8 cellular contexts compared by ENCODE assay signal in genomic region chr1:230978491-230979388, GRCh38. TPM values are rescaled to one million over a fixed set of nuclear protein-coding genes. Genes with fewer than 3 reads are reported as not detected.
DNase-seq lines count a peak whose midpoint lies in the region; ATAC-seq and TF ChIP-seq lines count a peak whose summit lies in the region.

Gene ARV1 (plus strand): TSS chr1:230979094. CDS start chr1:230979106, 12 bp downstream.
A gene with protein sequence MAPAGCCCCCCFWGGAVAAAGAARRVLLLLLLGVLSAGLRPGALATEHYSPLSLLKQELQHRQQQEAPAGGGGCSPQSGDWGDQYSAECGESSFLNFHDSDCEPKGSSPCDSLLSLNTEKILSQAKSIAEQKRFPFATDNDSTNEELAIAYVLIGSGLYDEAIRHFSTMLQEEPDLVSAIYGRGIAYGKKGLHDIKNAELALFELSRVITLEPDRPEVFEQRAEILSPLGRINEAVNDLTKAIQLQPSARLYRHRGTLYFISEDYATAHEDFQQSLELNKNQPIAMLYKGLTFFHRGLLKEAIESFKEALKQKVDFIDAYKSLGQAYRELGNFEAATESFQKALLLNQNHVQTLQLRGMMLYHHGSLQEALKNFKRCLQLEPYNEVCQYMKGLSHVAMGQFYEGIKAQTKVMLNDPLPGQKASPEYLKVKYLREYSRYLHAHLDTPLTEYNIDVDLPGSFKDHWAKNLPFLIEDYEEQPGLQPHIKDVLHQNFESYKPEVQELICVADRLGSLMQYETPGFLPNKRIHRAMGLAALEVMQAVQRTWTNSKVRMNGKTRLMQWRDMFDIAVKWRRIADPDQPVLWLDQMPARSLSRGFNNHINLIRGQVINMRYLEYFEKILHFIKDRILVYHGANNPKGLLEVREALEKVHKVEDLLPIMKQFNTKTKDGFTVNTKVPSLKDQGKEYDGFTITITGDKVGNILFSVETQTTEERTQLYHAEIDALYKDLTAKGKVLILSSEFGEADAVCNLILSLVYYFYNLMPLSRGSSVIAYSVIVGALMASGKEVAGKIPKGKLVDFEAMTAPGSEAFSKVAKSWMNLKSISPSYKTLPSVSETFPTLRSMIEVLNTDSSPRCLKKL (minus strand): TSS chr1:230978861. CDS start chr1:230978830, 31 bp downstream.

- TF ChIP-seq CTCF in OCI-LY1 (IDR thresholded peaks at IDR 0.05; ENCODE audit: low read length): peak; percentile 56

- no peaks in the 10 kb centered on the region for H3F3A ChIP-seq in OCI-LY1 (ENCODE audit: insufficient read depth, low read length)

- H3K79me2 ChIP-seq in OCI-LY1 (ENCODE audit: insufficient read depth, low read length): peaks cover 6% of the 10 kb centered on the region; the same call in 1 of the 2 replicates

- 0% methylated on average over 59 to 60 of the region's 79 CpGs for WGBS in mesodermal cell (ENCODE audit: insufficient coverage in 2 of 2), 2 experiments

- no peaks in the 10 kb centered on the region for H3K9me2 ChIP-seq in OCI-LY1 (ENCODE audit: low read depth, low read length)

- no peaks in the 10 kb centered on the region for H3K27me3 ChIP-seq in OCI-LY1 (ENCODE audit: insufficient read depth, low read length)

- H2AFZ ChIP-seq in OCI-LY1 (ENCODE audit: low read length): peak within 1 kb of the TSS; percentile 28; the same call in 1 of the 2 replicates

- peak; percentile 98 for DNase-seq in DMS 273 treated with DMSO at 0.1 percent for 48 hours (lab: John Stamatoyannopoulos, UW)
- DNase-seq in HuH-7 (ENCODE audit: low spot score): peak; percentile 96
- peak; percentile 94 for DNase-seq in activated CD8-positive, alpha-beta memory T cell treated with anti-CD3 and anti-CD28 coated beads, Interleukin-2, amount 50 U/mL, for 4 hours
- DNase-seq in stimulated activated CD8-positive, alpha-beta memory T cell treated with anti-CD3 and anti-CD28 coated beads, Interleukin-15, amount 100 ng/mL, for 4 hours (ENCODE audit: low read depth in 2 of 2): peak; percentile 90 to 96

- peak within 1 kb of the TSS; percentile 86 for H3K9ac ChIP-seq in OCI-LY1 (ENCODE audit: low read length)

- ATAC-seq in GM21515 (IDR thresholded peaks at IDR 0.05; ENCODE audit: unreplicated experiment): peak; percentile 95

- in situ Hi-C loops in endometrial microvascular endothelial cells (cut with HindIII; ENCODE audit: inconsistent ontology term, low pct_unique_long_range_greater_than_20kb, low sequenced_read_pairs): no loop called here

- H4K20me1 ChIP-seq in OCI-LY1 (ENCODE audit: insufficient read depth, low read length): no peaks in the 10 kb centered on the region

- peak within 1 kb of the TSS; percentile 89 for H3K4me3 ChIP-seq in OCI-LY1 (ENCODE audit: low read depth, low read length, poor library complexity, severe bottlenecking)
- peak within 1 kb of the TSS; percentile 59 for H3K4me3 ChIP-seq in mesodermal cell (ENCODE audit: extremely low read depth, insufficient read depth, low read length, poor library complexity, severe bottlenecking)

- peak within 1 kb of the TSS; percentile 98 for H3K4me2 ChIP-seq in OCI-LY1 (ENCODE audit: low read length)

- H3K27ac ChIP-seq in OCI-LY1 (ENCODE audit: low read depth, low read length, poor library complexity, severe bottlenecking): peak within 1 kb of the TSS; percentile 75
- H3K27ac ChIP-seq in mesodermal cell (ENCODE audit: low read depth, low read length, severe bottlenecking): no peak within 1 kb of the TSS

- H3K9me3 ChIP-seq in OCI-LY1 (ENCODE audit: low read length) (no peaks in the 10 kb centered on the region), mesodermal cell (ENCODE audit: control insufficient read depth, low read length) (no peaks in the 10 kb centered on the region)

- H3K4me1 ChIP-seq in OCI-LY1 (ENCODE audit: insufficient read depth, low read length, severe bottlenecking) (peaks cover 27% of the 10 kb centered on the region), mesodermal cell (ENCODE audit: control insufficient read depth, insufficient read depth, low read length, poor library complexity, severe bottlenecking) (peaks cover 10% of the 10 kb centered on the region)

- H3K36me3 ChIP-seq in OCI-LY1 (ENCODE audit: insufficient read depth, low read length) (peaks cover 31% of the 10 kb centered on the region; the same call in 1 of the 2 replicates), mesodermal cell (ENCODE audit: control insufficient read depth, insufficient read depth, low read length) (peaks cover 9% of the 10 kb centered on the region)

RNA-seq across cellular contexts. Expression of gene ARV1, which starts in this region (rescaled TPM):
- total RNA-seq in endometrial microvascular endothelial cells (ENCODE audit: inconsistent ontology term): 19.1 TPM
- polyA plus RNA-seq in mesodermal cell (2013, experiment 1 of 2): 12.2 TPM
- polyA plus RNA-seq in mesodermal cell (2013, experiment 2 of 2): 16.2 TPM

RNA-seq across cellular contexts. Expression of the second gene that starts in this region (rescaled TPM):
- 15.1 TPM for total RNA-seq in endometrial microvascular endothelial cells (ENCODE audit: inconsistent ontology term)
- 10.4 TPM for polyA plus RNA-seq in mesodermal cell (2013, experiment 1 of 2)
- 10.3 TPM for polyA plus RNA-seq in mesodermal cell (2013, experiment 2 of 2)
